In the genomic region with DNA sequence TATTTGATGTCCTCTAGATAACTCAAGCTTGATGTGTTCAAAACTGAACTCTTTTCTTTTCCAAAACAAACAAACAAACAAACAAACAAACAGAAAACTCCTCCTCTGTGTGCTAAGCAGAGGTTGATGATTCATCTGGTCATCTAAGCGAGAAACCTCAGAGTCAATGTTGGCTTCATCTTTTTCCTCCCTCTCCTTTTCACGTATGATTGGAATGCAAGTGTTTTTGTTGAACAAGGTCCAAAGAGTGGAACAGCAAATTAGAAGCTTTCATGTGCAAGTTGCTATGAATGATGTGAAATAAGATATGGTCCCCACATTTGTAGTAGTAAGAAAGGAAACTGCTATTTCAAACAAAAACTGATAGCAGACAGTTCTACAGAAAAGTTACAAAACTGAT, we compare ENCODE assay signal across 17 cellular contexts. TPM values are rescaled to one million over a fixed set of nuclear protein-coding genes. Genes with fewer than 3 reads are reported as not detected.
DNase-seq lines count a peak whose midpoint lies in the region; ATAC-seq and TF ChIP-seq lines count a peak whose summit lies in the region.
"Had no signal": no experiment of that assay in that cellular context is flagged by ENCODE, and none has a peak within 500 bp of the region (broad histone marks: within the 10 kb centered on the region; RNA-seq: fewer than 3 reads in every experiment).

No MANE protein-coding gene starts in this region.

- H3K36me3 Mint-ChIP-seq in progenitor cell of endocrine pancreas (ENCODE audit: insufficient read depth) = no peaks in the 10 kb centered on the region
- H3K36me3 Mint-ChIP-seq: activated naive CD4-positive, alpha-beta T cell treated with anti-CD3 and anti-CD28 coated beads, Interleukin-2, amount 50 U/mL, for 24 hours had no signal

- CTCF ChIA-PET in AG04449 (lab: Yijun Ruan, JAX) = no interaction called here

- no peaks in the 10 kb centered on the region for H3K4me1 Mint-ChIP-seq in progenitor cell of endocrine pancreas (ENCODE audit: low read depth)
- H3K4me1 Mint-ChIP-seq: activated naive CD4-positive, alpha-beta T cell treated with anti-CD3 and anti-CD28 coated beads, Interleukin-2, amount 50 U/mL, for 24 hours had no signal

- in situ Hi-C loops in astrocyte of the cerebellum (cut with HindIII; ENCODE audit: low sequenced_read_pairs) = no loop called here

- no peak for TF ChIP-seq CTCF in AG04449 (IDR thresholded peaks at IDR 0.05; ENCODE audit: insufficient read depth, low read length, missing control alignments)
- TF ChIP-seq CTCF in astrocyte of the cerebellum (IDR thresholded peaks at IDR 0.05; ENCODE audit: low read depth, low read length, missing control alignments) = no peak
- TF ChIP-seq CTCF in progenitor cell of endocrine pancreas (IDR thresholded peaks at IDR 0.05; ENCODE audit: unreplicated experiment) = no peak

- peaks cover 17% of the 10 kb centered on the region for H3K27me3 Mint-ChIP-seq in progenitor cell of endocrine pancreas

- POLR2A ChIA-PET in AG04449 (lab: Yijun Ruan, JAX) = no interaction called here

- DNase-seq in AG04449 (ENCODE audit: low read depth, low spot score) (peak; percentile 79), HS-5 (ENCODE audit: low read depth) (peak; percentile 62), astrocyte of the cerebellum (ENCODE audit: low read depth) (peak; percentile 97), iris pigment epithelial cell (ENCODE audit: low read depth) (peak; percentile 98), progenitor cell of endocrine pancreas (ENCODE audit: low spot score, unreplicated experiment) (no peak)
- no peak for DNase-seq in activated effector memory CD4-positive, alpha-beta T cell treated with Interleukin-2 at 50 U/mL for 16 hours
- DNase-seq: activated CD8-positive, alpha-beta T cell treated with anti-CD3 and anti-CD28 coated beads for 36 hours; heart left ventricle; mesendoderm; NCI-H2029 treated with DMSO at 0.1 percent for 48 hours; T-helper 17 cell had no signal

- ATAC-seq in HG02885 (IDR thresholded peaks at IDR 0.05; ENCODE audit: poor library complexity, unreplicated experiment) (no peak), HG03457 (IDR thresholded peaks at IDR 0.05; ENCODE audit: unreplicated experiment) (no peak)
- ATAC-seq: activated CD8-positive, alpha-beta T cell treated with anti-CD3 and anti-CD28 coated beads for 36 hours; GM23338; heart left ventricle; T-helper 17 cell had no signal

- no peaks in the 10 kb centered on the region for H3K9me3 Mint-ChIP-seq in progenitor cell of endocrine pancreas (ENCODE audit: low read depth)
- H3K9me3 Mint-ChIP-seq: activated CD8-positive, alpha-beta T cell treated with anti-CD3 and anti-CD28 coated beads for 36 hours; activated naive CD4-positive, alpha-beta T cell treated with anti-CD3 and anti-CD28 coated beads, Interleukin-2, amount 50 U/mL, for 24 hours; GM23338 had no signal

- no peak overlapping the region for H3K4me3 ChIP-seq in AG04449 (ENCODE audit: low read depth, low read length)
- no peak overlapping the region for H3K4me3 ChIP-seq in astrocyte of the cerebellum (ENCODE audit: low read depth, low read length)
- H3K4me3 ChIP-seq: BLaER1 treated with 17β-estradiol and CSF1 and Interleukin-3, amounts not matched to agents 10 nM and 100 nM; GM23338; heart left ventricle; thoracic aorta had no signal

- H3K4me3 Mint-ChIP-seq in progenitor cell of endocrine pancreas (ENCODE audit: low read depth) = no peak overlapping the region
- H3K4me3 Mint-ChIP-seq: activated CD8-positive, alpha-beta T cell treated with anti-CD3 and anti-CD28 coated beads for 36 hours; activated naive CD4-positive, alpha-beta T cell treated with anti-CD3 and anti-CD28 coated beads, Interleukin-2, amount 50 U/mL, for 24 hours; GM23338; T-helper 17 cell had no signal

- no peak overlapping the region for H3K27ac Mint-ChIP-seq in progenitor cell of endocrine pancreas
- H3K27ac Mint-ChIP-seq: activated CD8-positive, alpha-beta T cell treated with anti-CD3 and anti-CD28 coated beads for 36 hours; GM23338; T-helper 17 cell had no signal

RNA-seq across cellular contexts. Expression of a gene that starts 52.5 kb away (rescaled TPM):
- total RNA-seq in progenitor cell of endocrine pancreas = not detected in 2 replicates
- total RNA-seq: activated CD8-positive, alpha-beta T cell treated with anti-CD3 and anti-CD28 coated beads for 36 hours; GM23338; T-helper 17 cell; thoracic aorta had no signal

Comparison
In these comparisons a context has a peak if more than half of its experiments do, and no peak if none do; other contexts are left out.
1. DNase-seq: peak in AG04449 (single experiment), HS-5 (single experiment), astrocyte of the cerebellum (single experiment) and iris pigment epithelial cell (single experiment); none in activated effector memory CD4-positive, alpha-beta T cell treated with Interleukin-2 at 50 U/mL for 16 hours (single experiment) and progenitor cell of endocrine pancreas (single experiment).